ENCODE assay signal across 19 cellular contexts in genomic region chr12:26246483-26247164, GRCh38. TPM values are rescaled to one million over a fixed set of nuclear protein-coding genes. Genes with fewer than 3 reads are reported as not detected.
A peak's percentile ranks its signal among the peaks of the same experiment; 100 is the strongest.
DNase-seq lines count a peak whose midpoint lies in the region; ATAC-seq, FAIRE-seq and TF ChIP-seq lines count a peak whose summit lies in the region.
"Had no signal": no experiment of that assay in that cellular context is flagged by ENCODE, and none has a peak within 500 bp of the region (broad histone marks: within the 10 kb centered on the region; RNA-seq: fewer than 3 reads in every experiment).

No MANE protein-coding gene starts in this region.

- WGBS in body of pancreas, 2 donors: 71 to 72% methylated on average over 4 of the region's 4 CpGs
- WGBS in HepG2 (ENCODE audit: low lambda C conversion rate): 30% methylated on average over 4 of the region's 4 CpGs
- WGBS in transverse colon (ENCODE audit: low coverage in 1 of 2), 2 donors: 64 to 67% methylated on average over 3 to 4 of the region's 4 CpGs

- CTCF ChIA-PET in HepG2 (lab: Yijun Ruan, JAX; ENCODE audit: low intra/inter-chr PET ratio, low total read pairs): no interaction called here

- TF ChIP-seq POLR2A in body of pancreas (IDR thresholded peaks at IDR 0.05) (no peak), HepG2 (IDR thresholded peaks at IDR 0.05; ENCODE audit: insufficient read depth in 1 of 2, low read depth in 2 of 2, low read length in 2 of 2) (no peak), transverse colon (IDR thresholded peaks at IDR 0.05) (no peak)

- H3K9me3 ChIP-seq in body of pancreas: no peaks in the 10 kb centered on the region
- peaks cover 6% of the 10 kb centered on the region; the same call in 1 of the 2 replicates for H3K9me3 ChIP-seq in HepG2 (ENCODE audit: low read length)
- no peaks in the 10 kb centered on the region for H3K9me3 ChIP-seq in transverse colon

- H3K4me2 ChIP-seq in HepG2 (ENCODE audit: low read depth, low read length): no peak overlapping the region

- no peak overlapping the region for H3K27ac ChIP-seq in body of pancreas
- no peak overlapping the region for H3K27ac ChIP-seq in HepG2 (ENCODE audit: extremely low read length, insufficient read depth, low read length)
- peak overlapping the region; percentile 47 to 82 (median 64) for H3K27ac ChIP-seq in transverse colon
- H3K27ac ChIP-seq: cardiac muscle cell, heart left ventricle had no signal

- H3K9ac ChIP-seq in HepG2 (ENCODE audit: insufficient read depth, low read depth, low read length): no peak overlapping the region

- H4K20me1 ChIP-seq in HepG2 (ENCODE audit: insufficient read depth, low read length): no peaks in the 10 kb centered on the region

- H3K4me1 ChIP-seq in body of pancreas: no peaks in the 10 kb centered on the region
- H3K4me1 ChIP-seq in HepG2 (ENCODE audit: insufficient read depth, low read length): no peaks in the 10 kb centered on the region
- H3K4me1 ChIP-seq in transverse colon: peaks cover 0 to 38% (median 11%) of the 10 kb centered on the region in 4 donors
- H3K4me1 ChIP-seq: heart left ventricle had no signal

- no peaks in the 10 kb centered on the region for H3K27me3 ChIP-seq in body of pancreas
- H3K27me3 ChIP-seq in HepG2 (ENCODE audit: control insufficient read depth in 1 of 2, insufficient read depth in 2 of 2, low read length in 2 of 2): no peaks in the 10 kb centered on the region
- no peaks in the 10 kb centered on the region for H3K27me3 ChIP-seq in transverse colon
- H3K27me3 ChIP-seq: cardiac muscle cell, heart left ventricle had no signal

- no peak overlapping the region for H2AFZ ChIP-seq in HepG2 (ENCODE audit: low read length)

- H3K79me2 ChIP-seq in HepG2 (ENCODE audit: insufficient read depth, low read length): no peaks in the 10 kb centered on the region

- BruUV-seq in HepG2 (replicated peaks; lab: Mats Ljungman, UMichigan): no TSS peak

- ATAC-seq in body of pancreas: peak; percentile 47
- no peak for ATAC-seq in HepG2
- ATAC-seq: activated naive CD8-positive, alpha-beta T cell treated with anti-CD3 and anti-CD28 coated beads, Interleukin-2, amount 50 U/mL, for 24 hours had no signal

- POLR2A ChIA-PET in HepG2 (lab: Yijun Ruan, JAX): no interaction called here

- in situ Hi-C loops in HepG2 (cut with HindIII; ENCODE audit: extremely low pct_ligation_motif_present, low pct_unique_long_range_greater_than_20kb): no loop called here
- in situ Hi-C loops in transverse colon (cut with MboI; ENCODE audit: low pct_ligation_motif_present in 1 of 4, low pct_unique_long_range_greater_than_20kb in 1 of 4, low sequenced_read_pairs in 3 of 4): no loop called here

- peak; percentile 21 for DNase-seq in MV-4-11 (lab: John Stamatoyannopoulos, UW)
- peak in 2 of 4 donors; percentile 28 to 41 for DNase-seq in body of pancreas
- no peak for DNase-seq in HepG2 (ENCODE audit: low spot score)
- DNase-seq in transverse colon: peak; percentile 85
- DNase-seq in NCI-H2196 (lab: John Stamatoyannopoulos, UW; ENCODE audit: unreplicated experiment): no peak
- DNase-seq in cardiac septum (ENCODE audit: low spot score): no peak
- no peak for DNase-seq in NCI-H510A treated with DMSO at 0.1 percent for 48 hours (lab: John Stamatoyannopoulos, UW)
- DNase-seq: activated B cell treated with CpG ODN at 0.5 μM for 24 hours; activated naive CD8-positive, alpha-beta T cell treated with anti-CD3 and anti-CD28 coated beads, Interleukin-2, amount 50 U/mL, for 24 hours; AML-193; heart left ventricle; KBM-7; midbrain; NCI-H1092 treated with DMSO at 0.1 percent for 48 hours; NCI-H2107; nucleus accumbens; stimulated activated CD4-positive, alpha-beta T cell treated with anti-CD3 and anti-CD28 coated beads, Interleukin-2, amount 100 ng/mL, for 24 hours had no signal

- TF ChIP-seq EP300 in HepG2 (IDR thresholded peaks at IDR 0.05; ENCODE audit: low read depth in 2 of 2, low read length in 2 of 2): no peak
- TF ChIP-seq EP300 in HepG2 (CRISPR knock-in tag; IDR thresholded peaks at IDR 0.05; ENCODE audit: borderline replicate concordance): no peak
- peak; percentile 17 for TF ChIP-seq EP300 in transverse colon (IDR thresholded peaks at IDR 0.05; ENCODE audit: low read depth)

- H3K4me3 ChIP-seq in body of pancreas: no peak overlapping the region
- H3K4me3 ChIP-seq in HepG2 (replicated peaks in 1 of 3; ENCODE audit: insufficient read depth in 1 of 3, low read depth in 2 of 3, low read length in 3 of 3): no peak overlapping the region
- H3K4me3 ChIP-seq in transverse colon: no peak overlapping the region
- H3K4me3 ChIP-seq: cardiac muscle cell, heart left ventricle had no signal

- FAIRE-seq in HepG2 (lab: Jason Lieb, UNC): no peak

- intact Hi-C loops in body of pancreas (cut with DNase I) (no loop called here), HepG2 (cut with micrococcal nuclease; ENCODE audit: unreplicated experiment) (no loop called here), transverse colon (cut with DNase I; ENCODE audit: low total_unique reads) (no loop called here), cardiac septum (cut with DNase I) (no loop called here)

- TF ChIP-seq RAD21 in HepG2 (CRISPR knock-in tag; IDR thresholded peaks at IDR 0.05): no peak

- H3K36me3 ChIP-seq in body of pancreas (replicated peaks in 1 of 2; ENCODE audit: insufficient read depth in 1 of 2, low read depth in 2 of 2) (no peaks in the 10 kb centered on the region), HepG2 (replicated peaks in 1 of 2; ENCODE audit: control insufficient read depth in 1 of 2, insufficient read depth in 2 of 2, low read length in 2 of 2) (no peaks in the 10 kb centered on the region), transverse colon (no peaks in the 10 kb centered on the region)
- H3K36me3 ChIP-seq: cardiac muscle cell, heart left ventricle had no signal

- TF ChIP-seq CTCF in body of pancreas (IDR thresholded peaks at IDR 0.05): no peak
- TF ChIP-seq CTCF in HepG2 (CRISPR knock-in tag; IDR thresholded peaks at IDR 0.05): no peak
- no peak for TF ChIP-seq CTCF in transverse colon (IDR thresholded peaks at IDR 0.05)

TF ChIP-seq in HepG2, 621 proteins besides CTCF, POLR2A, EP300 and RAD21:
- TF ChIP-seq FOSL2 (CRISPR knock-in tag; IDR thresholded peaks at IDR 0.05) (peak; percentile 50), PHF20 (CRISPR knock-in tag; IDR thresholded peaks at IDR 0.05) (no peak)

RNA-seq across cellular contexts. Expression of gene SSPN, which starts 51.3 kb away (rescaled TPM):
- total RNA-seq in body of pancreas (1 to 10 TPM; 3.3 to 6.7 TPM), HepG2 (2016; rRNA removed; fragmentation: Illumina TruSeq; extraction: Trizol) (not detected in 2 replicates), transverse colon (100 to 1,000 TPM in 1 of 4 donors, 10 to 100 TPM in 2, 1 to 10 TPM in 1; 4.5 to 103 (median 15.0) TPM), cardiac septum (118 TPM)
- total RNA-seq in HepG2 (2016; cell fraction: cytosol; rRNA removed; fragmentation: Illumina TruSeq; extraction: Trizol; ENCODE audit: low read depth): not detected in 2 replicates
- not detected in 2 replicates for total RNA-seq in HepG2 (2016; cell fraction: insoluble cytoplasmic fraction; rRNA removed; fragmentation: Illumina TruSeq; extraction: Trizol)
- not detected in 2 replicates for total RNA-seq in HepG2 (2016; cell fraction: membrane; rRNA removed; fragmentation: Illumina TruSeq; extraction: Trizol)
- not detected in 2 replicates for total RNA-seq in HepG2 (2016; cell fraction: nucleus; rRNA removed; fragmentation: Illumina TruSeq; extraction: Trizol)
- polyA plus RNA-seq in HepG2 (2011; rRNA removed): not detected in 2 replicates
- not detected in 2 replicates for polyA plus RNA-seq in HepG2 (2011; cell fraction: cytosol; rRNA removed)
- polyA plus RNA-seq in HepG2 (2011; cell fraction: nucleus; rRNA removed): not detected in 2 replicates
- polyA plus RNA-seq in HepG2 (2012): not detected in 2 replicates
- polyA plus RNA-seq in HepG2 (2016; cell fraction: cytosol; fragmentation: Illumina TruSeq; extraction: Trizol; ENCODE audit: low read depth): not detected in 2 replicates
- polyA plus RNA-seq in HepG2 (2016; cell fraction: insoluble cytoplasmic fraction; fragmentation: Illumina TruSeq; extraction: Trizol; ENCODE audit: low read depth): not detected in 2 replicates
- polyA plus RNA-seq in HepG2 (2016; cell fraction: membrane; fragmentation: Illumina TruSeq; extraction: Trizol; ENCODE audit: low read depth): not detected in 2 replicates
- not detected in 2 replicates for polyA plus RNA-seq in HepG2 (2016; cell fraction: nucleus; fragmentation: Illumina TruSeq; extraction: Trizol; ENCODE audit: insufficient read depth, low read depth)
- polyA minus RNA-seq in HepG2 (2011; rRNA and poly(A)+ RNA removed; ENCODE audit: low replicate concordance): not detected in 2 replicates
- polyA minus RNA-seq in HepG2 (2011; cell fraction: cytosol; rRNA and poly(A)+ RNA removed): not detected in 2 replicates
- polyA minus RNA-seq in HepG2 (2011; cell fraction: nucleus; rRNA and poly(A)+ RNA removed): not detected in 2 replicates
- total RNA-seq: activated T-helper 1 cell treated with anti-CD3 and anti-CD28 coated beads, Interleukin-12 subunit alpha, Interleukin-12 subunit beta, Interleukin-2, Interleukin-4 antibody, amounts not matched to agents 30 ng/mL and 10 ng/mL and 1 ng/mL, durations not matched to agents 14 hours and 24 hours and 36 hours had no signal

Comparison
In these comparisons a context has a peak if more than half of its experiments do, and no peak if none do; other contexts are left out.
1. DNase-seq: peak in MV-4-11 (single experiment) and transverse colon (single experiment); none in HepG2 (single experiment), NCI-H2196 (single experiment), cardiac septum (single experiment) and NCI-H510A treated with DMSO at 0.1 percent for 48 hours (single experiment).
2. H3K27ac ChIP-seq: peak in transverse colon (4 of 4); none in body of pancreas (0 of 4) and HepG2 (single experiment).